ENCODE assay signal across 8 cellular contexts in genomic region chr6:41922154-41922553, GRCh38. TPM values are rescaled to one million over a fixed set of nuclear protein-coding genes. Genes with fewer than 3 reads are reported as not detected.
A peak's percentile ranks its signal among the peaks of the same experiment; 100 is the strongest.
DNase-seq lines count a peak whose midpoint lies in the region; ATAC-seq and TF ChIP-seq lines count a peak whose summit lies in the region.

No MANE protein-coding gene starts in this region.

- no peaks in the 10 kb centered on the region for H3K27me3 Mint-ChIP-seq in nephron (ENCODE audit: low read depth)

- peak overlapping the region; percentile 99 to 100 (median 99) for H3K4me3 Mint-ChIP-seq in nephron

- H3K4me2 ChIP-seq in MM.1S (ENCODE audit: low read depth, low read length) = peak overlapping the region; percentile 56

- H3F3A ChIP-seq in MM.1S (ENCODE audit: insufficient read depth, low read length) = peaks cover 10% of the 10 kb centered on the region

- H3K27ac ChIP-seq in C4-2B (peak overlapping the region; percentile 83), MM.1S (ENCODE audit: low read length) (peak overlapping the region; percentile 93; the same call in 1 of the 2 replicates)

- H3K79me2 ChIP-seq in MM.1S (ENCODE audit: low read length) = peaks cover 80% of the 10 kb centered on the region

- H3K4me1 ChIP-seq in MM.1S (ENCODE audit: low read length) = peaks cover 15% of the 10 kb centered on the region; the same call in 1 of the 2 replicates

- no peaks in the 10 kb centered on the region for H3K9me3 Mint-ChIP-seq in nephron

- H3K9me2 ChIP-seq in MM.1S (replicated peaks; ENCODE audit: insufficient read depth, low read length) = no peaks in the 10 kb centered on the region

- DNase-seq in MM.1S = no peak
- DNase-seq in dermis blood vessel endothelial cell = peak; percentile 41
- no peak for DNase-seq in SW 1271 (lab: John Stamatoyannopoulos, UW)
- DNase-seq in activated CD4-positive, alpha-beta T cell treated with anti-CD3 and anti-CD28 coated beads, Interleukin-2, amount 50 U/mL, for 1 hour = no peak
- DNase-seq in stimulated activated CD4-positive, alpha-beta T cell treated with anti-CD3 and anti-CD28 coated beads, Interleukin-4, amount 100 ng/mL, for 4 hours = no peak

- ATAC-seq in GM21360 (IDR thresholded peaks at IDR 0.05; ENCODE audit: unreplicated experiment) = no peak

- no peaks in the 10 kb centered on the region for H4K20me1 ChIP-seq in MM.1S (ENCODE audit: insufficient read depth, low read length)

- H3K27ac Mint-ChIP-seq in nephron = peak overlapping the region; percentile 99 to 100 (median 100)

- peaks cover 19% of the 10 kb centered on the region for H3K36me3 Mint-ChIP-seq in nephron (ENCODE audit: low read depth)

- no peak overlapping the region; the same call in 1 of the 2 replicates for H2AFZ ChIP-seq in MM.1S (ENCODE audit: low read length)

- no peaks in the 10 kb centered on the region for H3K9me3 ChIP-seq in MM.1S (replicated peaks; ENCODE audit: insufficient read depth, low read length)

- peak overlapping the region; percentile 98 for H3K4me3 ChIP-seq in MM.1S (ENCODE audit: low read length)

- H3K9ac ChIP-seq in MM.1S (ENCODE audit: low read length) = peak overlapping the region; percentile 97

- no peak for TF ChIP-seq CTCF in C4-2B (conservative IDR thresholded peaks at IDR 0.05)
- TF ChIP-seq CTCF in MM.1S (IDR thresholded peaks at IDR 0.05; ENCODE audit: low read length) = no peak
- TF ChIP-seq CTCF in nephron (IDR thresholded peaks at IDR 0.05; ENCODE audit: unreplicated experiment in 3 of 3) = no peak

- H3K27me3 ChIP-seq in MM.1S (replicated peaks; ENCODE audit: insufficient read depth, low read length) = no peaks in the 10 kb centered on the region

- peaks cover 46% of the 10 kb centered on the region for H3K4me1 Mint-ChIP-seq in nephron

- H3K36me3 ChIP-seq in MM.1S (replicated peaks; ENCODE audit: insufficient read depth, low read length) = peaks cover 7% of the 10 kb centered on the region; the same call in 1 of the 2 replicates

RNA-seq across cellular contexts. Expression of gene BYSL, which starts 0.9 kb away (rescaled TPM):
- total RNA-seq in dermis blood vessel endothelial cell = 15.8 and 22.1 TPM in 2 replicates

RNA-seq across cellular contexts. Expression of gene MED20, which starts 1.2 kb away (rescaled TPM):
- 36.5 and 47.5 TPM in 2 replicates for total RNA-seq in dermis blood vessel endothelial cell

RNA-seq across cellular contexts. Expression of gene CCND3, which starts 19.5 kb away (rescaled TPM):
- 59.1 and 60.1 TPM in 2 replicates for total RNA-seq in dermis blood vessel endothelial cell

RNA-seq across cellular contexts. Expression of gene USP49, which starts 27.0 kb away (rescaled TPM):
- 2.9 and 3.1 TPM in 2 replicates for total RNA-seq in dermis blood vessel endothelial cell
